16 cellular contexts compared by ENCODE assay signal in genomic region chr22:44409211-44409648, GRCh38.
"Had no signal": no experiment of that assay in that cellular context is flagged by ENCODE, and none has a peak within 500 bp of the region (broad histone marks: within the 10 kb centered on the region; RNA-seq: fewer than 3 reads in every experiment).

No MANE protein-coding gene starts in this region.

- H3K36me3 ChIP-seq: esophagus muscularis mucosa, right lobe of liver had no signal

- H3K4me1 ChIP-seq: psoas muscle, right lobe of liver had no signal

- H3K27ac Mint-ChIP-seq: activated B cell treated with CpG ODN at 0.5 μM for 24 hours; activated naive CD8-positive, alpha-beta T cell treated with anti-CD3 and anti-CD28 coated beads for 36 hours; naive B cell; T-helper 17 cell had no signal

- H3K27me3 Mint-ChIP-seq: activated B cell treated with CpG ODN at 0.5 μM for 24 hours; activated naive CD8-positive, alpha-beta T cell treated with anti-CD3 and anti-CD28 coated beads for 36 hours had no signal

- H3K9me3 ChIP-seq: esophagus muscularis mucosa, psoas muscle, right lobe of liver had no signal

- ATAC-seq: left lobe of liver, psoas muscle, right lobe of liver, T-helper 17 cell had no signal

- H3K27me3 ChIP-seq: esophagus muscularis mucosa, right lobe of liver had no signal

- H3K9me3 Mint-ChIP-seq: activated B cell treated with CpG ODN at 0.5 μM for 24 hours; activated naive CD8-positive, alpha-beta T cell treated with anti-CD3 and anti-CD28 coated beads for 36 hours; naive B cell had no signal

- H3K4me3 ChIP-seq: esophagus muscularis mucosa, psoas muscle, right lobe of liver, SK-N-MC had no signal

- H3K27ac ChIP-seq: esophagus muscularis mucosa, psoas muscle, right lobe of liver, SK-N-MC had no signal

- H3K36me3 Mint-ChIP-seq: activated naive CD8-positive, alpha-beta T cell treated with anti-CD3 and anti-CD28 coated beads for 36 hours; naive B cell had no signal

- DNase-seq: activated B cell treated with CpG ODN at 0.5 μM for 24 hours; activated CD4-positive, alpha-beta T cell treated with anti-CD3 and anti-CD28 coated beads, Interleukin-2, amount 50 U/mL, for 1 hour; activated gamma-delta T cell treated with Interleukin-2 at 50 U/mL for 16 hours; activated naive CD8-positive, alpha-beta T cell treated with anti-CD3 and anti-CD28 coated beads for 36 hours; activated T-cell treated with anti-CD3 and anti-CD28 coated beads, Interleukin-2, amount 50 U/mL, for 1 hour; glutamatergic neuron; naive B cell; nucleus accumbens; psoas muscle; stimulated activated naive CD4-positive, alpha-beta T cell treated with Interleukin-2 at 50 U/mL for 16 hours; T-helper 17 cell; trophoblast cell had no signal

- H3K4me1 Mint-ChIP-seq: activated B cell treated with CpG ODN at 0.5 μM for 24 hours; activated naive CD8-positive, alpha-beta T cell treated with anti-CD3 and anti-CD28 coated beads for 36 hours; naive B cell had no signal

- H3K4me3 Mint-ChIP-seq: activated B cell treated with CpG ODN at 0.5 μM for 24 hours; activated naive CD8-positive, alpha-beta T cell treated with anti-CD3 and anti-CD28 coated beads for 36 hours; naive B cell; T-helper 17 cell had no signal
